1 cellular context compared by ENCODE assay signal in genomic region chr12:107288414-107289125, GRCh38.
TF ChIP-seq lines count a peak whose summit lies in the region.

No MANE protein-coding gene starts in this region.

TF ChIP-seq in GM23338, 12 proteins besides CTCF, POLR2A, EP300 and RAD21 (continued from another document):
- TF ChIP-seq REST (IDR thresholded peaks at IDR 0.05; ENCODE audit: unreplicated experiment) (no peak), CREB1 (CRISPR knock-in tag; IDR thresholded peaks at IDR 0.05; ENCODE audit: low read depth) (no peak)
TF ChIP-seq in GM23338: peak in this region for 0.
